8 cellular contexts compared by ENCODE assay signal in the genomic region with DNA sequence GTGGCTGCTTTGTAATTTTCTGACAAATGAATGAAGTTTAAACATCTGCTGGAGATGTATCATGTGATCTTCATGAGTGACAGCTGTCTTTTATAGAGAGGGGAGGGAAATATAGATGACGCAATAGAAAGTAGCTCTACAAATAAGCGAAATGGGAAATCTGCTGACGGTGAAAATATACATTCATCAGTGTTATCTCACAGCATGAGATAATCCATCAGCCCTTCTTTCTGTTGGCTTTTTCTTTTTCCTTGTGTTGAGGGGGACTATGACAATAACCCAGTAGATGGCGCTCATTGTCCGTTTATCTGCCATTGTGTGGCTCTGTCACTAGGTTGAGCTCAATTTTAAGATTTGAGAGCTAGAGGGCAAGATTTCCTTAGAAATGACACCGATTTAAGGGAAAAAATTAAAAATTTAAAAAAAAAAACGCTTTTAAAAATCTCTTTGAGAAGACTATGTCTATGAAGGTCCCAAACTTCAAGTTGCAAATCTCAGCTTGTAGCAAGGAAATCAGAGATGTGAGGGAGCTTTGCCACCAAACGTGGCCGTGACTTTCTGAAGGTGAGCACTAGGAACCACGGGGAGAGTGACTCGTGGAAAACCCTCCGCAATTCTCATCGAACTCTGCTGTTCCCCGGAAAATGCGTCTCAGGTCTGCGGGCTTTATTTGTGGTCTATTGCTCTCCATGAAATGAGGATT.
A peak's percentile ranks its signal among the peaks of the same experiment; 100 is the strongest.
DNase-seq lines count a peak whose midpoint lies in the region; ATAC-seq and TF ChIP-seq lines count a peak whose summit lies in the region.

No MANE protein-coding gene starts in this region.

- H3K36me3 Mint-ChIP-seq in activated T-cell treated with anti-CD3 and anti-CD28 coated beads, Interleukin-2, amount 50 U/mL, for 24 hours (ENCODE audit: low read depth), result no peaks in the 10 kb centered on the region
- H3K36me3 Mint-ChIP-seq in central memory CD8-positive, alpha-beta T cell (ENCODE audit: insufficient read depth), result no peaks in the 10 kb centered on the region

- no peak overlapping the region for H3K4me3 Mint-ChIP-seq in activated T-cell treated with anti-CD3 and anti-CD28 coated beads, Interleukin-2, amount 50 U/mL, for 24 hours
- no peak overlapping the region for H3K4me3 Mint-ChIP-seq in central memory CD8-positive, alpha-beta T cell

- DNase-seq in activated T-cell treated with anti-CD3 and anti-CD28 coated beads for 24 hours (ENCODE audit: low read depth) (peak; percentile 55), HEK293T (ENCODE audit: extremely low spot score) (peak; percentile 71), NCI-H1048 (lab: John Stamatoyannopoulos, UW) (peak; percentile 48), T1000 (lab: John Stamatoyannopoulos, UW) (peak; percentile 5), left colon (peak in 1 of 2 donors; percentile 56)
- DNase-seq in activated T-cell treated with anti-CD3 and anti-CD28 coated beads, Interleukin-2, amount 50 U/mL, for 24 hours, result no peak
- peak in 1 of 2 donors; percentile 43 for DNase-seq in central memory CD8-positive, alpha-beta T cell (ENCODE audit: low spot score in 2 of 2)
- peak; percentile 26 to 42 (median 35) for DNase-seq in stimulated activated CD4-positive, alpha-beta T cell treated with anti-CD3 and anti-CD28 coated beads, TNF-alpha, amount 100 ng/mL, for 24 hours (ENCODE audit: low read depth in 3 of 3)

- H3K27me3 Mint-ChIP-seq in activated T-cell treated with anti-CD3 and anti-CD28 coated beads, Interleukin-2, amount 50 U/mL, for 24 hours, result no peaks in the 10 kb centered on the region
- H3K27me3 Mint-ChIP-seq in central memory CD8-positive, alpha-beta T cell, result no peaks in the 10 kb centered on the region

- ATAC-seq in central memory CD8-positive, alpha-beta T cell (replicated peaks; ENCODE audit: extremely low read depth, poor library complexity, severe bottlenecking), result peak; percentile 65
- peak; percentile 66 for ATAC-seq in left colon

- CTCF ChIA-PET in HEK293T (lab: Yijun Ruan, JAX), result interaction anchor here (0.6 to 1.6 kb wide), 18 partner anchors 10 to 1345 kb away, joined by 3 to 31 read pairs (median 4); no protein-coding TSS in a partner anchor

- POLR2A ChIA-PET in HEK293T (lab: Yijun Ruan, JAX), result interaction anchor here (0.8 to 1.2 kb wide), 2 partner anchors 105 to 262 kb away, joined by 3 read pairs; partner anchors contain the start of genes ATP5F1C and KIN

- intact Hi-C loops in left colon (cut with DNase I, micrococcal nuclease), result loop anchor here (2.0 to 10.0 kb wide), 2 partner anchors 159 to 161 kb away; no protein-coding TSS in a partner anchor

- no peaks in the 10 kb centered on the region for H3K9me3 Mint-ChIP-seq in activated T-cell treated with anti-CD3 and anti-CD28 coated beads, Interleukin-2, amount 50 U/mL, for 24 hours
- no peaks in the 10 kb centered on the region for H3K9me3 Mint-ChIP-seq in central memory CD8-positive, alpha-beta T cell

- H3K4me1 Mint-ChIP-seq in activated T-cell treated with anti-CD3 and anti-CD28 coated beads, Interleukin-2, amount 50 U/mL, for 24 hours (ENCODE audit: low read depth), result peaks cover 15% of the 10 kb centered on the region
- peaks cover 14% of the 10 kb centered on the region for H3K4me1 Mint-ChIP-seq in central memory CD8-positive, alpha-beta T cell

- no peak overlapping the region for H3K27ac Mint-ChIP-seq in activated T-cell treated with anti-CD3 and anti-CD28 coated beads, Interleukin-2, amount 50 U/mL, for 24 hours
- no peak overlapping the region for H3K27ac Mint-ChIP-seq in central memory CD8-positive, alpha-beta T cell (ENCODE audit: low read depth)

TF ChIP-seq in HEK293T, 16 proteins besides CTCF, POLR2A, EP300 and RAD21:
- TF ChIP-seq TARDBP (IDR thresholded peaks at IDR 0.05) (no peak), ZNF384 (IDR thresholded peaks at IDR 0.05) (no peak), L3MBTL2 (conservative IDR thresholded peaks at IDR 0.05) (no peak), LEF1 (IDR thresholded peaks at IDR 0.05; ENCODE audit: borderline replicate concordance) (no peak)
- TF ChIP-seq, protein P1, sequence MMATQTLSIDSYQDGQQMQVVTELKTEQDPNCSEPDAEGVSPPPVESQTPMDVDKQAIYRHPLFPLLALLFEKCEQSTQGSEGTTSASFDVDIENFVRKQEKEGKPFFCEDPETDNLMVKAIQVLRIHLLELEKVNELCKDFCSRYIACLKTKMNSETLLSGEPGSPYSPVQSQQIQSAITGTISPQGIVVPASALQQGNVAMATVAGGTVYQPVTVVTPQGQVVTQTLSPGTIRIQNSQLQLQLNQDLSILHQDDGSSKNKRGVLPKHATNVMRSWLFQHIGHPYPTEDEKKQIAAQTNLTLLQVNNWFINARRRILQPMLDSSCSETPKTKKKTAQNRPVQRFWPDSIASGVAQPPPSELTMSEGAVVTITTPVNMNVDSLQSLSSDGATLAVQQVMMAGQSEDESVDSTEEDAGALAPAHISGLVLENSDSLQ (IDR thresholded peaks at IDR 0.05), result peak; percentile 94
